Comparison of ENCODE assay signal across 9 cellular contexts in the genomic region with DNA sequence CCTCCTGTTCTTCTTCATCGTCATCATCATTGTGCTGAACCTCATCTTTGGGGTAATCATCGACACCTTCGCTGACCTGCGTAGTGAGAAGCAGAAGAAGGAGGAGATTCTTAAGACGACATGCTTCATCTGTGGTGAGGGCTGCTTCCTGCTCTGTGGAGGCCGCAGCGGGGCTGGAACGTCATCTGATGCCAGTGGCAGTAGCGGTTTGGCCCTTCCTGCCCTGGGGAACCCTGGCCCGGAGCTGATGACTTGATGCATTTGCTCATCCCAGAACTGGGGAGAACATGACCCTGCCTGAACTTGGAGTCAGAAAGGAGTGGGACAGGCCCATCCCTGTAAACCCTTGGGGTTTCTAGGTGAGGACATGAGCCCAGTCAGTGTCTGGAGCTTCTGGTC. TPM values are rescaled to one million over a fixed set of nuclear protein-coding genes. Genes with fewer than 3 reads are reported as not detected.
A peak's percentile ranks its signal among the peaks of the same experiment; 100 is the strongest.
DNase-seq lines count a peak whose midpoint lies in the region; ATAC-seq lines count a peak whose summit lies in the region.
"Had no signal": no experiment of that assay in that cellular context is flagged by ENCODE, and none has a peak within 500 bp of the region (broad histone marks: within the 10 kb centered on the region; RNA-seq: fewer than 3 reads in every experiment).

No MANE protein-coding gene starts in this region.

- ATAC-seq in HG02973 (IDR thresholded peaks at IDR 0.05; ENCODE audit: unreplicated experiment): no peak
- ATAC-seq in HG03280 (IDR thresholded peaks at IDR 0.05; ENCODE audit: unreplicated experiment): no peak
- ATAC-seq: K562 had no signal

- H3K36me3 Mint-ChIP-seq in IgD-negative memory B cell: peaks cover 15% of the 10 kb centered on the region
- H3K36me3 Mint-ChIP-seq in activated T-cell treated with anti-CD3 and anti-CD28 coated beads, Interleukin-2, amount 50 U/mL, for 24 hours (ENCODE audit: low read depth): peaks cover 99% of the 10 kb centered on the region

- H3K27ac Mint-ChIP-seq in IgD-negative memory B cell: peak overlapping the region; percentile 72 to 93 (median 89)
- H3K27ac Mint-ChIP-seq in activated T-cell treated with anti-CD3 and anti-CD28 coated beads, Interleukin-2, amount 50 U/mL, for 24 hours: peak overlapping the region; percentile 96

- no peaks in the 10 kb centered on the region for H3K27me3 Mint-ChIP-seq in IgD-negative memory B cell
- no peaks in the 10 kb centered on the region for H3K27me3 Mint-ChIP-seq in activated T-cell treated with anti-CD3 and anti-CD28 coated beads, Interleukin-2, amount 50 U/mL, for 24 hours

- H3K4me1 Mint-ChIP-seq in IgD-negative memory B cell: peaks cover 29 to 42% (median 38%) of the 10 kb centered on the region in 3 donors
- peaks cover 68% of the 10 kb centered on the region for H3K4me1 Mint-ChIP-seq in activated T-cell treated with anti-CD3 and anti-CD28 coated beads, Interleukin-2, amount 50 U/mL, for 24 hours (ENCODE audit: low read depth)

- peak; percentile 70 for DNase-seq in activated T-cell treated with anti-CD3 and anti-CD28 coated beads, Interleukin-2, amount 50 U/mL, for 24 hours
- DNase-seq in iris pigment epithelial cell (ENCODE audit: low read depth): peak; percentile 31
- peak; percentile 41 for DNase-seq in stromal cell of bone marrow (ENCODE audit: low read depth)
- DNase-seq in DMS79 treated with DMSO at 0.1 percent for 48 hours (lab: John Stamatoyannopoulos, UW): no peak
- no peak for DNase-seq in NCI-H510A treated with DMSO at 0.1 percent for 48 hours (lab: John Stamatoyannopoulos, UW)

- peak overlapping the region in 3 of 4 donors; percentile 1 to 29 (median 2) for H3K4me3 Mint-ChIP-seq in IgD-negative memory B cell
- H3K4me3 Mint-ChIP-seq in activated T-cell treated with anti-CD3 and anti-CD28 coated beads, Interleukin-2, amount 50 U/mL, for 24 hours: peak overlapping the region; percentile 41

- H3K9me3 Mint-ChIP-seq in IgD-negative memory B cell: no peaks in the 10 kb centered on the region
- H3K9me3 Mint-ChIP-seq in activated T-cell treated with anti-CD3 and anti-CD28 coated beads, Interleukin-2, amount 50 U/mL, for 24 hours: no peaks in the 10 kb centered on the region

RNA-seq across cellular contexts. Expression of a gene that starts 18.7 kb away (rescaled TPM):
- polyA plus RNA-seq in IgD-negative memory B cell: 45.2 TPM

RNA-seq across cellular contexts. Expression of a gene that starts 53.9 kb away (rescaled TPM):
- polyA plus RNA-seq in IgD-negative memory B cell: not detected
- polyA plus RNA-seq: K562 had no signal

Comparison
In these comparisons a context has a peak if more than half of its experiments do, and no peak if none do; other contexts are left out.
1. DNase-seq: peak in activated T-cell treated with anti-CD3 and anti-CD28 coated beads, Interleukin-2, amount 50 U/mL, for 24 hours (single experiment), iris pigment epithelial cell (single experiment) and stromal cell of bone marrow (single experiment); none in DMS79 treated with DMSO at 0.1 percent for 48 hours (single experiment) and NCI-H510A treated with DMSO at 0.1 percent for 48 hours (single experiment).